ENCODE assay signal across 29 cellular contexts in genomic region chr1:5740865-5741860, GRCh38.
"Had no signal": no experiment of that assay in that cellular context is flagged by ENCODE, and none has a peak within 500 bp of the region (broad histone marks: within the 10 kb centered on the region; RNA-seq: fewer than 3 reads in every experiment).

No MANE protein-coding gene starts in this region.

- H3K36me3 Mint-ChIP-seq: activated naive CD4-positive, alpha-beta T cell treated with anti-CD3 and anti-CD28 coated beads, Interleukin-2, amount 50 U/mL, for 72 hours; immature natural killer cell; natural killer cell; stimulated activated effector memory CD8-positive, alpha-beta T cell treated with anti-CD3 and anti-CD28 coated beads, Interleukin-12 subunit alpha, Interleukin-12 subunit beta, amount 100 ng/mL, for 72 hours; T-cell had no signal

- H3K27ac Mint-ChIP-seq: activated CD4-positive, alpha-beta memory T cell treated with anti-CD3 and anti-CD28 coated beads, Interleukin-2, amount 10 ng/mL, durations not matched to agents 7 days and 5 days; activated CD4-positive, alpha-beta T cell treated with anti-CD3 and anti-CD28 coated beads, Interleukin-2, amount 10 ng/mL, durations not matched to agents 24 days and 14 days; activated naive CD4-positive, alpha-beta T cell treated with anti-CD3 and anti-CD28 coated beads, Interleukin-2, amount 50 U/mL, for 72 hours; dendritic cell treated with granulocyte-macrophage colony-stimulating factor and Interleukin-4, amounts not matched to agents 40 ng/mL and 50 ng/mL, for 4 days; immature natural killer cell; natural killer cell; stimulated activated effector memory CD8-positive, alpha-beta T cell treated with anti-CD3 and anti-CD28 coated beads, Interleukin-12 subunit alpha, Interleukin-12 subunit beta, amount 100 ng/mL, for 72 hours; stimulated activated naive CD8-positive, alpha-beta T cell treated with anti-CD3 and anti-CD28 coated beads, Interleukin-15, amount 100 ng/mL, for 72 hours; T-cell; T-helper 2 cell treated with Interferon-gamma antibody and Interleukin-4, amounts not matched to agents 5 μg/mL and 100 μg/mL, for 36 hours had no signal

- H3K4me3 Mint-ChIP-seq: activated CD4-positive, alpha-beta memory T cell treated with anti-CD3 and anti-CD28 coated beads, Interleukin-2, amount 10 ng/mL, durations not matched to agents 7 days and 5 days; activated CD4-positive, alpha-beta T cell treated with anti-CD3 and anti-CD28 coated beads, Interleukin-2, amount 10 ng/mL, durations not matched to agents 24 days and 14 days; dendritic cell treated with granulocyte-macrophage colony-stimulating factor and Interleukin-4, amounts not matched to agents 40 ng/mL and 50 ng/mL, for 4 days; immature natural killer cell; natural killer cell; stimulated activated effector memory CD8-positive, alpha-beta T cell treated with anti-CD3 and anti-CD28 coated beads, Interleukin-12 subunit alpha, Interleukin-12 subunit beta, amount 100 ng/mL, for 72 hours; stimulated activated naive CD8-positive, alpha-beta T cell treated with anti-CD3 and anti-CD28 coated beads, Interleukin-15, amount 100 ng/mL, for 72 hours; T-cell; T-helper 2 cell treated with Interferon-gamma antibody and Interleukin-4, amounts not matched to agents 5 μg/mL and 100 μg/mL, for 36 hours had no signal

- H3K9me3 ChIP-seq: breast epithelium, left ventricle myocardium inferior, neutrophil, ovary, psoas muscle, right atrium auricular region, tibial nerve had no signal

- H3K79me2 ChIP-seq: hepatocyte had no signal

- H2AFZ ChIP-seq: hepatocyte had no signal

- H3K9me3 Mint-ChIP-seq: activated CD4-positive, alpha-beta memory T cell treated with anti-CD3 and anti-CD28 coated beads, Interleukin-2, amount 10 ng/mL, durations not matched to agents 7 days and 5 days; dendritic cell treated with granulocyte-macrophage colony-stimulating factor and Interleukin-4, amounts not matched to agents 40 ng/mL and 50 ng/mL, for 4 days; T-helper 2 cell treated with Interferon-gamma antibody and Interleukin-4, amounts not matched to agents 5 μg/mL and 100 μg/mL, for 36 hours had no signal

- H3K4me1 Mint-ChIP-seq: activated CD4-positive, alpha-beta T cell treated with anti-CD3 and anti-CD28 coated beads, Interleukin-2, amount 10 ng/mL, durations not matched to agents 24 days and 14 days; natural killer cell had no signal

- ATAC-seq: activated CD4-positive, CD25-positive, alpha-beta regulatory T cell treated with anti-CD3 and anti-CD28 coated beads, Interleukin-2, amount 50 U/mL, for 24 hours; activated naive CD4-positive, alpha-beta T cell treated with anti-CD3 and anti-CD28 coated beads, Interleukin-2, amount 50 U/mL, for 72 hours; foreskin keratinocyte; psoas muscle; stimulated activated effector memory CD8-positive, alpha-beta T cell treated with anti-CD3 and anti-CD28 coated beads, Interleukin-12 subunit alpha, Interleukin-12 subunit beta, amount 100 ng/mL, for 72 hours; stimulated activated naive CD8-positive, alpha-beta T cell treated with anti-CD3 and anti-CD28 coated beads, Interleukin-15, amount 100 ng/mL, for 72 hours; T-cell had no signal

- H3K4me1 ChIP-seq: breast epithelium, foreskin keratinocyte, left ventricle myocardium inferior, psoas muscle had no signal

- H3K4me2 ChIP-seq: hepatocyte had no signal

- H3K36me3 ChIP-seq: breast epithelium, left ventricle myocardium inferior, neutrophil, ovary, right atrium auricular region, tibial nerve had no signal

- H3K4me3 ChIP-seq: breast epithelium, hepatocyte, left ventricle myocardium inferior, ovary, psoas muscle, right atrium auricular region, skin epidermis, tibial nerve had no signal

- H3K27ac ChIP-seq: breast epithelium, foreskin keratinocyte, hepatocyte, left ventricle myocardium inferior, neutrophil, ovary, psoas muscle, right atrium auricular region, skin epidermis, VCaP had no signal

- DNase-seq: activated CD4-positive, alpha-beta memory T cell treated with anti-CD3 and anti-CD28 coated beads, Interleukin-2, amount 10 ng/mL, durations not matched to agents 7 days and 5 days; activated CD4-positive, alpha-beta T cell treated with anti-CD3 and anti-CD28 coated beads, Interleukin-2, amount 10 ng/mL, durations not matched to agents 24 days and 14 days; activated gamma-delta T cell treated with Interleukin-2 at 50 U/mL for 16 hours; activated T-cell treated with anti-CD3 and anti-CD28 coated beads for 4 hours; cerebellar nuclear complex; effector CD4-positive, alpha-beta T cell; erythroblast; immature natural killer cell; left ventricle myocardium inferior; midbrain; natural killer cell; psoas muscle; stimulated activated CD4-positive, alpha-beta T cell treated with anti-CD3 and anti-CD28 coated beads, Interleukin-2, amount 100 ng/mL, for 24 hours; stimulated activated naive CD8-positive, alpha-beta T cell treated with anti-CD3 and anti-CD28 coated beads, Interleukin-15, amount 100 ng/mL, for 72 hours; T-cell had no signal

- H3K27me3 ChIP-seq: foreskin keratinocyte, hepatocyte, ovary, right atrium auricular region had no signal
